In genomic region chr10:3785251-3785848, GRCh38 we compare ENCODE assay signal across 8 cellular contexts. TPM values are rescaled to one million over a fixed set of nuclear protein-coding genes. Genes with fewer than 3 reads are reported as not detected.
DNase-seq lines count a peak whose midpoint lies in the region; ATAC-seq, FAIRE-seq and TF ChIP-seq lines count a peak whose summit lies in the region.

No MANE protein-coding gene starts in this region.

- peaks cover 4% of the 10 kb centered on the region for H3K27me3 Mint-ChIP-seq in T-helper 17 cell

- peak; percentile 73 for ATAC-seq in HG02970 (IDR thresholded peaks at IDR 0.05; ENCODE audit: low FRiP score, unreplicated experiment)
- peak; percentile 78 for ATAC-seq in T-helper 17 cell

- TF ChIP-seq CTCF in right atrium auricular region (IDR thresholded peaks at IDR 0.05) (no peak), uterus (IDR thresholded peaks at IDR 0.05) (peak in 1 of 4 experiments; percentile 51)

- H3K4me1 ChIP-seq in right atrium auricular region, result peaks cover 0 to 24% of the 10 kb centered on the region in 2 donors
- H3K4me1 ChIP-seq in uterus, result no peaks in the 10 kb centered on the region

- no peaks in the 10 kb centered on the region for H3K9me3 ChIP-seq in T-helper 17 cell (ENCODE audit: control insufficient read depth, low read length, poor library complexity, severe bottlenecking)
- peaks cover 0 to 8% of the 10 kb centered on the region in 2 donors for H3K9me3 ChIP-seq in right atrium auricular region
- H3K9me3 ChIP-seq in uterus, result no peaks in the 10 kb centered on the region

- H3K36me3 Mint-ChIP-seq in T-helper 17 cell (ENCODE audit: low read depth), result peaks cover 20% of the 10 kb centered on the region

- H3K27ac ChIP-seq in angular gyrus (ENCODE audit: low read depth, low read length) (peak overlapping the region; percentile 93), right atrium auricular region (peak overlapping the region; percentile 100), uterus (peak overlapping the region; percentile 100)

- peaks cover 36% of the 10 kb centered on the region for H3K4me1 Mint-ChIP-seq in T-helper 17 cell

- peak overlapping the region; percentile 94 for H3K4me3 Mint-ChIP-seq in T-helper 17 cell

- peak overlapping the region; percentile 100 for H3K27ac Mint-ChIP-seq in T-helper 17 cell

- peak; percentile 99 to 100 for TF ChIP-seq POLR2A in uterus (IDR thresholded peaks at IDR 0.05)

- FAIRE-seq in GM18507 (lab: Jason Lieb, UNC), result peak; percentile 93

- H3K4me3 ChIP-seq in right atrium auricular region, result peak overlapping the region; percentile 98 to 99
- peak overlapping the region; percentile 86 to 93 for H3K4me3 ChIP-seq in uterus

- H3K36me3 ChIP-seq in right atrium auricular region (peaks cover 39% of the 10 kb centered on the region), uterus (no peaks in the 10 kb centered on the region)

- peak; percentile 98 for DNase-seq in GM18507 (ENCODE audit: extremely low spot score, insufficient read length, low read depth)
- peak; percentile 87 to 90 for DNase-seq in NCI-H187 (lab: John Stamatoyannopoulos, UW)
- peak; percentile 98 to 99 (median 99) for DNase-seq in T-helper 17 cell
- DNase-seq in right atrium auricular region (ENCODE audit: low spot score), result peak; percentile 100
- DNase-seq in putamen (ENCODE audit: low spot score), result peak; percentile 97
- peak; percentile 99 to 100 for DNase-seq in uterus

- H3K27me3 ChIP-seq in right atrium auricular region, result no peaks in the 10 kb centered on the region
- no peaks in the 10 kb centered on the region for H3K27me3 ChIP-seq in uterus

- intact Hi-C loops in uterus (cut with DNase I; ENCODE audit: low total_unique reads), result loop anchor here (10.0 kb wide), 1 partner anchor 459 kb away; no protein-coding TSS in a partner anchor

RNA-seq across cellular contexts. Expression of gene KLF6, which starts 0.3 kb away (rescaled TPM):
- total RNA-seq in T-helper 17 cell, result 1,000 to 10,000 TPM; 1,918 to 2,317 TPM
- 10 to 100 TPM; 29.1 to 44.7 TPM for total RNA-seq in right atrium auricular region
- total RNA-seq in uterus, result 100 to 1,000 TPM in 2 of 4 donors, 10 to 100 TPM in 2; 47.9 to 128 (median 87.4) TPM

Comparison
In these comparisons a context has a peak if more than half of its experiments do, and no peak if none do; other contexts are left out.
1. Peak in every context shown above with its lines: DNase-seq, ATAC-seq, H3K4me3 ChIP-seq and H3K27ac ChIP-seq.
2. RNA of gene KLF6, which starts 0.3 kb away (total RNA-seq): 1,918 to 2,317 TPM in T-helper 17 cell; 47.9 to 128 TPM in uterus and 29.1 to 44.7 TPM in right atrium auricular region; every median in the first group is over 10 times any median in the second.